ENCODE assay signal across 8 cellular contexts in the genomic region with DNA sequence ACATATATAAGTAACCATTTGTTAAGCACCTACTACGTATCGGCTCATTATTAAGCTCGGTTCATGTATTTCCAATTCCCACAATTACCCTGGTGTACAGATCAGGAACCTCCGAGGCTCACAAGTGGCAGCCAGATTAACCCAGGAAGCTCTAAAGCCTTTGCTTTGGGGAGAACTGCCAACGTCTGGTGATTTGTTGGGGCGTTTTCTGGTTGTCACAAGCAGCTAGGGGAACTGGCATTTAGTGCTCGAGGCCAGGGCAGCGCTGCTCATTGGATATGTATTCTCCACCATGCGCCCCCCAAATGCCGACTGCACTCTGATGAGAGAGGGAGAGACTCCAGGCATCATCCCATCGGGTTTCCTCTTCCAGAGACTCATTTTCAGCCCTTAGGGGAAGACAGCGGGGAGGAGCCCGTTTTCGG. TPM values are rescaled to one million over a fixed set of nuclear protein-coding genes. Genes with fewer than 3 reads are reported as not detected.
A peak's percentile ranks its signal among the peaks of the same experiment; 100 is the strongest.
DNase-seq lines count a peak whose midpoint lies in the region; ATAC-seq and TF ChIP-seq lines count a peak whose summit lies in the region.

No MANE protein-coding gene starts in this region.

- CTCF ChIA-PET in Caco-2 (lab: Charles Lee) = interaction anchor here (1.5 kb wide), 1 partner anchor 10 kb away, joined by 6 read pairs; no protein-coding TSS in a partner anchor

- TF ChIP-seq CTCF in Caco-2 (IDR thresholded peaks at IDR 0.05; ENCODE audit: insufficient read depth in 1 of 2, low read depth in 1 of 2, low read length in 1 of 2, severe bottlenecking in 1 of 2, unreplicated experiment in 1 of 2) (no peak), astrocyte of the spinal cord (IDR thresholded peaks at IDR 0.05; ENCODE audit: low read depth, low read length) (no peak), retinal pigment epithelial cell (conservative IDR thresholded peaks at IDR 0.05; ENCODE audit: low read depth, low read length) (no peak), GM10266 (IDR thresholded peaks at IDR 0.05; ENCODE audit: control insufficient read depth, insufficient read depth, low read depth, missing control alignments) (no peak)

- H3K27me3 Mint-ChIP-seq in Caco-2 (ENCODE audit: insufficient read depth, unreplicated experiment) = no peaks in the 10 kb centered on the region

- in situ Hi-C loops in astrocyte of the spinal cord (cut with HindIII; ENCODE audit: low sequenced_read_pairs) = no loop called here

- no peaks in the 10 kb centered on the region for H3K4me1 ChIP-seq in Caco-2

- no TSS peak for BruUV-seq in Caco-2 (replicated peaks; lab: Mats Ljungman, UMichigan)

- peaks cover 6% of the 10 kb centered on the region for H3K4me1 Mint-ChIP-seq in Caco-2 (ENCODE audit: low read depth, unreplicated experiment)

- no peaks in the 10 kb centered on the region for H3K36me3 ChIP-seq in Caco-2 (ENCODE audit: control insufficient read depth, insufficient read depth, low read length)

- no peaks in the 10 kb centered on the region for H3K9me3 Mint-ChIP-seq in Caco-2 (ENCODE audit: unreplicated experiment)

- H3K4me3 ChIP-seq in Caco-2 (ENCODE audit: low read depth, low read length) (peak overlapping the region; percentile 71), astrocyte of the spinal cord (ENCODE audit: low read depth, low read length) (peak overlapping the region; percentile 93), retinal pigment epithelial cell (ENCODE audit: low read length) (peak overlapping the region; percentile 64)

- no peak overlapping the region for H3K27ac Mint-ChIP-seq in Caco-2 (ENCODE audit: unreplicated experiment)

- POLR2A ChIA-PET in Caco-2 (lab: Charles Lee) = interaction anchor here (0.6 to 1.5 kb wide), 5 partner anchors 12 to 56 kb away, joined by 4 to 35 read pairs (median 5); a partner anchor contains a TSS

- H3K36me3 Mint-ChIP-seq in Caco-2 (ENCODE audit: insufficient read depth, unreplicated experiment) = no peaks in the 10 kb centered on the region

- no peaks in the 10 kb centered on the region for H3K27me3 ChIP-seq in Caco-2 (replicated peaks; ENCODE audit: control insufficient read depth, insufficient read depth, low read length)

- no peaks in the 10 kb centered on the region for H3K9me3 ChIP-seq in Caco-2

- DNase-seq in Caco-2 = no peak
- DNase-seq in NOMO-1 treated with DMSO at 0.1 percent for 48 hours (lab: John Stamatoyannopoulos, UW; ENCODE audit: unreplicated experiment) = peak; percentile 62
- no peak for DNase-seq in astrocyte of the spinal cord (ENCODE audit: low read depth, low spot score)
- DNase-seq in hepatic stellate cell (ENCODE audit: low spot score) = peak; percentile 40
- peak; percentile 46 for DNase-seq in retinal pigment epithelial cell (ENCODE audit: low read depth)
- DNase-seq in GM10266 (ENCODE audit: extremely low spot score) = no peak

- peak; percentile 35 for ATAC-seq in GM19328 (IDR thresholded peaks at IDR 0.05; ENCODE audit: unreplicated experiment)
- peak; percentile 29 for ATAC-seq in HG03196 (IDR thresholded peaks at IDR 0.05; ENCODE audit: unreplicated experiment)

- H3K4me3 Mint-ChIP-seq in Caco-2 (ENCODE audit: unreplicated experiment) = peak overlapping the region; percentile 90

- intact Hi-C loops in Caco-2 (cut with micrococcal nuclease; ENCODE audit: unreplicated experiment) = loop anchor here (1.0 kb wide), 1 partner anchor 24 kb away; a partner anchor contains a TSS

RNA-seq across cellular contexts. Expression of a gene that starts 0.5 kb away (rescaled TPM):
- 4.3 and 4.4 TPM in 2 replicates for total RNA-seq in Caco-2 (2022)

RNA-seq across cellular contexts. Expression of a gene that starts 23.9 kb away (rescaled TPM):
- 20.7 and 20.9 TPM in 2 replicates for total RNA-seq in Caco-2 (2022)

Comparison
In these comparisons a context has a peak if more than half of its experiments do, and no peak if none do; other contexts are left out.
1. DNase-seq: peak in NOMO-1 treated with DMSO at 0.1 percent for 48 hours (single experiment), hepatic stellate cell (single experiment) and retinal pigment epithelial cell (single experiment); none in Caco-2 (0 of 2), astrocyte of the spinal cord (single experiment) and GM10266 (single experiment).
2. Peak in every context shown above with its lines, with median percentiles within 50 percentile points of each other: H3K4me3 ChIP-seq.